ENCODE assay signal across 15 cellular contexts in genomic region chr17:18267366-18267765, GRCh38. TPM values are rescaled to one million over a fixed set of nuclear protein-coding genes. Genes with fewer than 3 reads are reported as not detected.
DNase-seq lines count a peak whose midpoint lies in the region; ATAC-seq, FAIRE-seq and TF ChIP-seq lines count a peak whose summit lies in the region.
"Had no signal": no experiment of that assay in that cellular context is flagged by ENCODE, and none has a peak within 500 bp of the region (broad histone marks: within the 10 kb centered on the region; RNA-seq: fewer than 3 reads in every experiment).

No MANE protein-coding gene starts in this region.

- no peaks in the 10 kb centered on the region; the same call in 1 of the 2 replicates for H3K23me2 ChIP-seq in H1 (ENCODE audit: low read depth, low read length)

- H2AFZ ChIP-seq in H1 (ENCODE audit: low read length), result no peak overlapping the region

- H3K27me3 ChIP-seq in HUES6 (ENCODE audit: control insufficient read depth, insufficient read depth, low read length), result no peaks in the 10 kb centered on the region
- no peaks in the 10 kb centered on the region for H3K27me3 ChIP-seq in H1 (replicated peaks in 1 of 4; ENCODE audit: control insufficient read depth in 3 of 4, extremely low read depth in 1 of 4, insufficient read depth in 3 of 4, low read length in 3 of 4)
- no peaks in the 10 kb centered on the region for H3K27me3 ChIP-seq in ovary
- H3K27me3 ChIP-seq: sigmoid colon had no signal

- H2BK15ac ChIP-seq in H1 (ENCODE audit: low read length), result no peak overlapping the region

- DNase-seq in H1 (ENCODE audit: low read depth in 1 of 2, low spot score in 2 of 2) (no peak), ovary (no peak)
- DNase-seq: activated CD4-positive, alpha-beta T cell treated with anti-CD3 and anti-CD28 coated beads, Interleukin-2, amount 50 U/mL, for 48 hours; activated effector memory CD4-positive, alpha-beta T cell treated with Interleukin-2 at 50 U/mL for 16 hours; anterior cingulate cortex; NCI-H1930; NCI-H524; PC-3; sigmoid colon; stimulated activated CD4-positive, alpha-beta T cell treated with anti-CD3 and anti-CD28 coated beads, Interleukin-4, amount 100 ng/mL, for 24 hours; trophoblast cell had no signal

- no peak overlapping the region for H2BK20ac ChIP-seq in H1 (ENCODE audit: low read length)

- H3K9ac ChIP-seq in HUES6 (ENCODE audit: low read length) (peak overlapping the region; percentile 3), H1 (replicated peaks in 1 of 4; ENCODE audit: extremely low read depth in 1 of 4, low read depth in 3 of 4, low read length in 3 of 4) (peak overlapping the region in 1 of 4 experiments; percentile 13; a peak in 1 of 7 replicates)

- peaks cover 2% of the 10 kb centered on the region in 2 experiments for H4K20me1 ChIP-seq in H1 (replicated peaks in 1 of 2; ENCODE audit: control insufficient read depth in 1 of 2, insufficient read depth in 2 of 2, low read length in 2 of 2)

- peak overlapping the region; percentile 4; the same call in 1 of the 2 replicates for H2AK5ac ChIP-seq in H1 (ENCODE audit: low read depth, low read length)

- no peak for TF ChIP-seq RAD21 in H1 (IDR thresholded peaks at IDR 0.05 in 1 of 2, conservative IDR thresholded peaks at IDR 0.05 in 1 of 2; ENCODE audit: low read depth in 2 of 2, low read length in 2 of 2)

- H3K56ac ChIP-seq in H1 (replicated peaks; ENCODE audit: insufficient read length, low read depth, low read length), result no peak overlapping the region

- H3K79me2 ChIP-seq in H1 (ENCODE audit: control insufficient read depth in 1 of 2, insufficient read depth in 2 of 2, low read length in 2 of 2), result 0 out of 4 replicates have a peak, but pooled peaks cover 0 to 2% of the 10 kb centered on the region in 2 experiments

- H4K91ac ChIP-seq in H1 (replicated peaks; ENCODE audit: insufficient read length, low read length), result no peak overlapping the region

- H2BK5ac ChIP-seq in H1 (ENCODE audit: low read depth, low read length), result peak overlapping the region; percentile 27; the same call in 1 of the 2 replicates

- H3K23ac ChIP-seq in H1 (ENCODE audit: insufficient read length), result no peak overlapping the region

- TF ChIP-seq POLR2A in H1 (IDR thresholded peaks at IDR 0.05; ENCODE audit: control extremely low read depth in 1 of 2, low read depth in 2 of 2, low read length in 2 of 2) (no peak), ovary (IDR thresholded peaks at IDR 0.05) (no peak)

- H3K36me3 ChIP-seq in HUES6 (ENCODE audit: control insufficient read depth, insufficient read depth, low read length) (peaks cover 30% of the 10 kb centered on the region), H1 (ENCODE audit: control insufficient read depth in 2 of 4, insufficient read depth in 4 of 4, low read length in 3 of 4) (peaks cover 3 to 19% (median 10%) of the 10 kb centered on the region in 4 experiments; a peak in 7 of 8 replicates), ovary (no peaks in the 10 kb centered on the region)

- CTCF ChIA-PET in H1 (lab: Charles Lee; ENCODE audit: partially characterized antibody), result interaction anchor here (1.6 to 3.3 kb wide), 2 partner anchors 19 to 26 kb away, joined by 4 to 17 read pairs; no protein-coding TSS in a partner anchor

- H3K4ac ChIP-seq in H1 (replicated peaks; ENCODE audit: insufficient read length, low read depth, low read length), result peak overlapping the region; percentile 46

- TF ChIP-seq CTCF in H1 (IDR thresholded peaks at IDR 0.05; ENCODE audit: control extremely low read depth in 1 of 3, insufficient read depth in 1 of 3, low read depth in 1 of 3, low read length in 3 of 3), result no peak
- no peak for TF ChIP-seq CTCF in ovary (IDR thresholded peaks at IDR 0.05)

- POLR2A ChIA-PET in H1 (lab: Charles Lee; ENCODE audit: partially characterized antibody), result interaction anchor here (0.7 to 11.3 kb wide), 9 partner anchors 5 to 121 kb away, joined by 3 to 114 read pairs (median 7); partner anchors contain the start of genes FLII, MIEF2, SMCR8 and TOP3A

- no peak overlapping the region for H3K4me2 ChIP-seq in H1 (ENCODE audit: insufficient read depth in 1 of 2, low read depth in 2 of 2, low read length in 2 of 2)

- H3K4me3 ChIP-seq in HUES6 (ENCODE audit: low read depth, low read length), result no peak overlapping the region
- no peak overlapping the region for H3K4me3 ChIP-seq in H1 (ENCODE audit: extremely low read depth in 1 of 4, insufficient read depth in 2 of 4, low read depth in 3 of 4, low read length in 4 of 4)
- no peak overlapping the region for H3K4me3 ChIP-seq in ovary
- H3K4me3 ChIP-seq: sigmoid colon had no signal

- no peak overlapping the region for H3K27ac ChIP-seq in HUES6 (ENCODE audit: low read depth, low read length)
- H3K27ac ChIP-seq in H1 (ENCODE audit: low read depth, low read length), result no peak overlapping the region
- H3K27ac ChIP-seq in ovary, result no peak overlapping the region
- H3K27ac ChIP-seq: sigmoid colon had no signal

- TF ChIP-seq EP300 in H1 (IDR thresholded peaks at IDR 0.05; ENCODE audit: borderline replicate concordance in 1 of 2, low read depth in 2 of 2, low read length in 2 of 2) (no peak), ovary (IDR thresholded peaks at IDR 0.05) (no peak)

- 0 out of 2 replicates have a peak overlapping the region, but pooled peaks have one; percentile 33 for H2BK12ac ChIP-seq in H1 (ENCODE audit: low read depth, low read length)

- no peak overlapping the region for H3K14ac ChIP-seq in H1 (ENCODE audit: insufficient read length)

- no peaks in the 10 kb centered on the region for H3K9me3 ChIP-seq in HUES6 (ENCODE audit: control insufficient read depth, insufficient read depth, low read depth, low read length)
- H3K9me3 ChIP-seq in H1 (ENCODE audit: insufficient read depth in 2 of 2, low read depth in 1 of 2, low read length in 1 of 2), result no peaks in the 10 kb centered on the region
- H3K9me3 ChIP-seq in ovary, result no peaks in the 10 kb centered on the region
- H3K9me3 ChIP-seq: sigmoid colon had no signal

- H3K79me1 ChIP-seq in H1 (ENCODE audit: low read depth, low read length), result no peaks in the 10 kb centered on the region; the same call in 1 of the 2 replicates

- ATAC-seq in HG03196 (IDR thresholded peaks at IDR 0.05; ENCODE audit: unreplicated experiment), result no peak
- ATAC-seq: esophagus mucosa, PC-3 had no signal

- H2BK120ac ChIP-seq in H1 (replicated peaks; ENCODE audit: low read depth, low read length), result no peak overlapping the region

- no peak overlapping the region for H4K5ac ChIP-seq in H1 (ENCODE audit: insufficient read length, low read depth, low read length)

- WGBS in H1 (ENCODE audit: extremely low coverage in 1 of 2, insufficient coverage in 1 of 2, insufficient read length in 1 of 2, insufficient replicate concordance in 2 of 2, low coverage in 1 of 2, low lambda C conversion rate in 2 of 2, missing lambda C conversion rate in 1 of 2), 2 experiments, result 83% methylated on average over 10 of the region's 10 CpGs; no CpG with 5 or more reads in 1 of the 2 experiments
- 74 to 88% (median 77%) methylated on average over 10 of the region's 10 CpGs for WGBS in ovary, 3 donors

- no peak overlapping the region; the same call in 1 of the 2 replicates for H4K8ac ChIP-seq in H1 (ENCODE audit: extremely low read depth, insufficient read depth, low read length)

- FAIRE-seq in H1 (lab: Jason Lieb, UNC), result no peak
- FAIRE-seq: colon had no signal

- intact Hi-C loops in ovary (cut with DNase I), result no loop called here

- H3K4me1 ChIP-seq in HUES6 (ENCODE audit: control insufficient read depth, insufficient read depth, low read length) (peaks cover 14% of the 10 kb centered on the region), H1 (replicated peaks in 1 of 4; ENCODE audit: control insufficient read depth in 3 of 4, insufficient read depth in 4 of 4, low read length in 3 of 4) (peaks cover 0 to 10% (median 2%) of the 10 kb centered on the region in 4 experiments; a peak in 4 of 7 replicates), ovary (ENCODE audit: insufficient read depth) (no peaks in the 10 kb centered on the region)

- H3K18ac ChIP-seq in H1 (ENCODE audit: extremely low read depth, low read length), result peak overlapping the region; percentile 60; the same call in 1 of the 2 replicates

RNA-seq across cellular contexts. Expression of gene MIEF2, which starts 6.9 kb away (rescaled TPM):
- total RNA-seq in H1 (2021; fragmentation: NEBNext Ultra II Directional; extraction: Animal tissue kit (Norgen Biotek cat#: 25700)), result 9.9 and 12.4 TPM in 2 replicates
- polyA plus RNA-seq in H1 (2011; rRNA removed), result 24.9 and 39.6 TPM in 2 replicates
- polyA plus RNA-seq in H1 (2011; cell fraction: cytosol; rRNA removed), result 25.9 TPM
- polyA plus RNA-seq in H1 (2011; cell fraction: nucleus; rRNA removed), result 28.3 TPM
- 6.3 to 11.5 TPM (median 11.1 TPM) in 4 replicates for polyA plus RNA-seq in H1 (2012, experiment 1 of 2)
- 9.9 TPM for polyA plus RNA-seq in H1 (2012, experiment 2 of 2)
- polyA plus RNA-seq in H1 (2013, experiment 1 of 2), result 4.7 TPM
- polyA plus RNA-seq in H1 (2013, experiment 2 of 2), result 4.4 TPM
- 10.8 and 14.9 TPM in 2 replicates for polyA minus RNA-seq in H1 (2011; rRNA and poly(A)+ RNA removed)
- 20.9 TPM for polyA minus RNA-seq in H1 (2011; cell fraction: cytosol; rRNA and poly(A)+ RNA removed)
- polyA minus RNA-seq in H1 (2011; cell fraction: nucleus; rRNA and poly(A)+ RNA removed), result 23.0 TPM
- total RNA-seq in ovary, result 10 to 100 TPM; 15.1 to 36.1 (median 23.2) TPM
- 10 to 100 TPM in 1 of 2 donors, 1 to 10 TPM in 1; 4.0 to 21.9 TPM for polyA plus RNA-seq in ovary

RNA-seq across cellular contexts. Expression of gene FLII, which starts 8.8 kb away (rescaled TPM):
- 300 and 324 TPM in 2 replicates for total RNA-seq in H1 (2021; fragmentation: NEBNext Ultra II Directional; extraction: Animal tissue kit (Norgen Biotek cat#: 25700))
- 549 and 674 TPM in 2 replicates for polyA plus RNA-seq in H1 (2011; rRNA removed)
- polyA plus RNA-seq in H1 (2011; cell fraction: cytosol; rRNA removed), result 437 TPM
- 871 TPM for polyA plus RNA-seq in H1 (2011; cell fraction: nucleus; rRNA removed)
- polyA plus RNA-seq in H1 (2012, experiment 1 of 2), result 271 to 422 TPM (median 386 TPM) in 4 replicates
- polyA plus RNA-seq in H1 (2012, experiment 2 of 2), result 333 TPM
- polyA plus RNA-seq in H1 (2013, experiment 1 of 2), result 161 TPM
- 153 TPM for polyA plus RNA-seq in H1 (2013, experiment 2 of 2)
- 400 and 457 TPM in 2 replicates for polyA minus RNA-seq in H1 (2011; rRNA and poly(A)+ RNA removed)
- 246 TPM for polyA minus RNA-seq in H1 (2011; cell fraction: cytosol; rRNA and poly(A)+ RNA removed)
- 198 TPM for polyA minus RNA-seq in H1 (2011; cell fraction: nucleus; rRNA and poly(A)+ RNA removed)
- total RNA-seq in ovary, result 100 to 1,000 TPM; 127 to 245 (median 178) TPM
- 100 to 1,000 TPM; 132 to 152 TPM for polyA plus RNA-seq in ovary

RNA-seq across cellular contexts. Expression of gene LLGL1, which starts 41.9 kb away (rescaled TPM):
- total RNA-seq in H1 (2021; fragmentation: NEBNext Ultra II Directional; extraction: Animal tissue kit (Norgen Biotek cat#: 25700)), result 71.3 and 72.8 TPM in 2 replicates
- polyA plus RNA-seq in H1 (2011; rRNA removed) (107 and 137 TPM in 2 replicates), ovary (10 to 100 TPM in 1 of 2 donors, 1 to 10 TPM in 1; 2.5 to 16.4 TPM)
- polyA plus RNA-seq in H1 (2011; cell fraction: cytosol; rRNA removed), result 95.0 TPM
- 119 TPM for polyA plus RNA-seq in H1 (2011; cell fraction: nucleus; rRNA removed)
- polyA plus RNA-seq in H1 (2012, experiment 1 of 2), result 45.9 to 70.7 TPM (median 65.3 TPM) in 4 replicates
- polyA plus RNA-seq in H1 (2012, experiment 2 of 2), result 66.3 TPM
- 30.5 TPM for polyA plus RNA-seq in H1 (2013, experiment 1 of 2)
- polyA plus RNA-seq in H1 (2013, experiment 2 of 2), result 29.6 TPM
- 61.7 and 89.9 TPM in 2 replicates for polyA minus RNA-seq in H1 (2011; rRNA and poly(A)+ RNA removed)
- polyA minus RNA-seq in H1 (2011; cell fraction: cytosol; rRNA and poly(A)+ RNA removed), result 61.0 TPM
- 46.1 TPM for polyA minus RNA-seq in H1 (2011; cell fraction: nucleus; rRNA and poly(A)+ RNA removed)
- 10 to 100 TPM; 19.0 to 28.0 (median 23.3) TPM for total RNA-seq in ovary

RNA-seq across cellular contexts. Expression of gene TOP3A, which starts 47.4 kb away (rescaled TPM):
- total RNA-seq in H1 (2021; fragmentation: NEBNext Ultra II Directional; extraction: Animal tissue kit (Norgen Biotek cat#: 25700)), result 46.2 and 54.3 TPM in 2 replicates
- polyA plus RNA-seq in H1 (2011; rRNA removed) (21.5 and 23.4 TPM in 2 replicates), ovary (10 to 100 TPM; 12.6 to 19.9 TPM)
- polyA plus RNA-seq in H1 (2011; cell fraction: cytosol; rRNA removed), result 24.9 TPM
- polyA plus RNA-seq in H1 (2011; cell fraction: nucleus; rRNA removed), result 40.5 TPM
- polyA plus RNA-seq in H1 (2012, experiment 1 of 2), result 36.7 to 39.0 TPM (median 38.6 TPM) in 4 replicates
- 27.9 TPM for polyA plus RNA-seq in H1 (2012, experiment 2 of 2)
- polyA plus RNA-seq in H1 (2013, experiment 1 of 2), result 24.5 TPM
- 22.6 TPM for polyA plus RNA-seq in H1 (2013, experiment 2 of 2)
- 72.0 and 81.1 TPM in 2 replicates for polyA minus RNA-seq in H1 (2011; rRNA and poly(A)+ RNA removed)
- polyA minus RNA-seq in H1 (2011; cell fraction: cytosol; rRNA and poly(A)+ RNA removed), result 26.3 TPM
- 55.5 TPM for polyA minus RNA-seq in H1 (2011; cell fraction: nucleus; rRNA and poly(A)+ RNA removed)
- 10 to 100 TPM; 19.6 to 35.7 (median 22.2) TPM for total RNA-seq in ovary

RNA-seq across cellular contexts. Expression of gene SMCR8, which starts 47.7 kb away (rescaled TPM):
- total RNA-seq in H1 (2021; fragmentation: NEBNext Ultra II Directional; extraction: Animal tissue kit (Norgen Biotek cat#: 25700)), result 18.5 and 19.0 TPM in 2 replicates
- polyA plus RNA-seq in H1 (2011; rRNA removed) (6.9 and 8.9 TPM in 2 replicates), ovary (10 to 100 TPM in 1 of 2 donors, 1 to 10 TPM in 1; 8.8 to 13.2 TPM)
- 7.6 TPM for polyA plus RNA-seq in H1 (2011; cell fraction: cytosol; rRNA removed)
- polyA plus RNA-seq in H1 (2011; cell fraction: nucleus; rRNA removed), result 10.9 TPM
- 9.6 to 12.8 TPM (median 12.4 TPM) in 4 replicates for polyA plus RNA-seq in H1 (2012, experiment 1 of 2)
- 4.8 TPM for polyA plus RNA-seq in H1 (2012, experiment 2 of 2)
- 8.2 TPM for polyA plus RNA-seq in H1 (2013, experiment 1 of 2)
- 7.7 TPM for polyA plus RNA-seq in H1 (2013, experiment 2 of 2)
- polyA minus RNA-seq in H1 (2011; rRNA and poly(A)+ RNA removed), result 23.2 and 26.9 TPM in 2 replicates
- polyA minus RNA-seq in H1 (2011; cell fraction: cytosol; rRNA and poly(A)+ RNA removed), result 11.1 TPM
- 14.6 TPM for polyA minus RNA-seq in H1 (2011; cell fraction: nucleus; rRNA and poly(A)+ RNA removed)
- total RNA-seq in ovary, result 10 to 100 TPM in 5 of 7 donors, 1 to 10 TPM in 2; 7.1 to 16.7 (median 14.0) TPM
